Comparison of ENCODE assay signal across 1 cellular context in genomic region chr11:111574373-111575230, GRCh38.
TF ChIP-seq lines count a peak whose summit lies in the region.

No MANE protein-coding gene starts in this region.

TF ChIP-seq in GM23338, 12 proteins besides CTCF, POLR2A, EP300 and RAD21:
- no peak for TF ChIP-seq ZNF462 (CRISPR knock-in tag; IDR thresholded peaks at IDR 0.05)
